Comparison of ENCODE assay signal across 1 cellular context in genomic region chr19:19423322-19423721, GRCh38.
TF ChIP-seq lines count a peak whose summit lies in the region.

No MANE protein-coding gene starts in this region.

TF ChIP-seq in HEK293T, 16 proteins besides CTCF, POLR2A, EP300 and RAD21:
- TF ChIP-seq PKNOX1 (IDR thresholded peaks at IDR 0.05) (no peak), ELF4 (IDR thresholded peaks at IDR 0.05) (no peak), CTBP1 (IDR thresholded peaks at IDR 0.05; ENCODE audit: borderline replicate concordance) (no peak), FOXA1 (IDR thresholded peaks at IDR 0.05) (no peak), HDGF (IDR thresholded peaks at IDR 0.05; ENCODE audit: borderline replicate concordance) (no peak), FOXK2 (IDR thresholded peaks at IDR 0.05) (no peak), L3MBTL2 (conservative IDR thresholded peaks at IDR 0.05) (no peak), LEF1 (IDR thresholded peaks at IDR 0.05; ENCODE audit: borderline replicate concordance) (no peak), SP1 (IDR thresholded peaks at IDR 0.05) (no peak), ARNT (IDR thresholded peaks at IDR 0.05) (no peak)
